Comparison of ENCODE assay signal across 1 cellular context in genomic region chr2:28751956-28752607, GRCh38.
TF ChIP-seq lines count a peak whose summit lies in the region.

No MANE protein-coding gene starts in this region.

TF ChIP-seq in HepG2, 621 proteins besides CTCF, POLR2A, EP300 and RAD21 (continued from another document):
- TF ChIP-seq ZNF318 (CRISPR knock-in tag; IDR thresholded peaks at IDR 0.05), result no peak; the same call in 1 of the 2 replicates
- TF ChIP-seq JUND (CRISPR knock-in tag; IDR thresholded peaks at IDR 0.05), result peak; percentile 41; the same call in 1 of the 2 replicates
- TF ChIP-seq ZNF496 (CRISPR knock-in tag; IDR thresholded peaks at IDR 0.05; ENCODE audit: insufficient replicate concordance), result no peak
- TF ChIP-seq ARID4A (CRISPR knock-in tag; IDR thresholded peaks at IDR 0.05; ENCODE audit: borderline replicate concordance), result peak; percentile 72
- TF ChIP-seq SP2 (CRISPR knock-in tag; IDR thresholded peaks at IDR 0.05), result no peak
- no peak for TF ChIP-seq GZF1 (CRISPR knock-in tag; IDR thresholded peaks at IDR 0.05)
- TF ChIP-seq, protein P1, sequence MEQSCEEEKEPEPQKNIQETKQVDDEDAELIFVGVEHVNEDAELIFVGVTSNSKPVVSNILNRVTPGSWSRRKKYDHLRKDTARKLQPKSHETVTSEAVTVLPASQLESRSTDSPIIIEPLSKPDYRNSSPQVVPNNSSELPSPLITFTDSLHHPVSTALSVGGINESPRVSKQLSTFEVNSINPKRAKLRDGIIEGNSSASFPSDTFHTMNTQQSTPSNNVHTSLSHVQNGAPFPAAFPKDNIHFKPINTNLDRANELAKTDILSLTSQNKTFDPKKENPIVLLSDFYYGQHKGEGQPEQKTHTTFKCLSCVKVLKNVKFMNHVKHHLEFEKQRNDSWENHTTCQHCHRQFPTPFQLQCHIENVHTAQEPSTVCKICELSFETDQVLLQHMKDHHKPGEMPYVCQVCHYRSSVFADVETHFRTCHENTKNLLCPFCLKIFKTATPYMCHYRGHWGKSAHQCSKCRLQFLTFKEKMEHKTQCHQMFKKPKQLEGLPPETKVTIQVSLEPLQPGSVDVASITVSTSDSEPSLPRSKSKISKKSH (CRISPR knock-in tag; IDR thresholded peaks at IDR 0.05; ENCODE audit: borderline replicate concordance), result peak; percentile 46; the same call in 1 of the 2 replicates
- TF ChIP-seq ZNF121 (CRISPR knock-in tag; IDR thresholded peaks at IDR 0.05), result 0 out of 2 replicates have a peak, but pooled peaks have one; percentile 16
- TF ChIP-seq, protein P2, sequence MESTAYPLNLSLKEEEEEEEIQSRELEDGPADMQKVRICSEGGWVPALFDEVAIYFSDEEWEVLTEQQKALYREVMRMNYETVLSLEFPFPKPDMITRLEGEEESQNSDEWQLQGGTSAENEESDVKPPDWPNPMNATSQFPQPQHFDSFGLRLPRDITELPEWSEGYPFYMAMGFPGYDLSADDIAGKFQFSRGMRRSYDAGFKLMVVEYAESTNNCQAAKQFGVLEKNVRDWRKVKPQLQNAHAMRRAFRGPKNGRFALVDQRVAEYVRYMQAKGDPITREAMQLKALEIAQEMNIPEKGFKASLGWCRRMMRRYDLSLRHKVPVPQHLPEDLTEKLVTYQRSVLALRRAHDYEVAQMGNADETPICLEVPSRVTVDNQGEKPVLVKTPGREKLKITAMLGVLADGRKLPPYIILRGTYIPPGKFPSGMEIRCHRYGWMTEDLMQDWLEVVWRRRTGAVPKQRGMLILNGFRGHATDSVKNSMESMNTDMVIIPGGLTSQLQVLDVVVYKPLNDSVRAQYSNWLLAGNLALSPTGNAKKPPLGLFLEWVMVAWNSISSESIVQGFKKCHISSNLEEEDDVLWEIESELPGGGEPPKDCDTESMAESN (CRISPR knock-in tag; conservative IDR thresholded peaks at IDR 0.05), result peak; percentile 16; the same call in 1 of the 2 replicates
- peak; percentile 71; the same call in 1 of the 2 replicates for TF ChIP-seq TEAD2 (CRISPR knock-in tag; IDR thresholded peaks at IDR 0.05)
- no peak for TF ChIP-seq ZFP82 (CRISPR knock-in tag; IDR thresholded peaks at IDR 0.05; ENCODE audit: borderline replicate concordance)
- TF ChIP-seq MED8 (CRISPR knock-in tag; IDR thresholded peaks at IDR 0.05; ENCODE audit: insufficient replicate concordance), result no peak
- no peak for TF ChIP-seq ZFP1 (CRISPR knock-in tag; IDR thresholded peaks at IDR 0.05)
- TF ChIP-seq MXI1 (IDR thresholded peaks at IDR 0.05; ENCODE audit: borderline replicate concordance, low read depth, low read length), result no peak
